In genomic region chr5:151503999-151504398, GRCh38 we compare ENCODE assay signal across 24 cellular contexts. TPM values are rescaled to one million over a fixed set of nuclear protein-coding genes. Genes with fewer than 3 reads are reported as not detected.
A peak's percentile ranks its signal among the peaks of the same experiment; 100 is the strongest.
DNase-seq lines count a peak whose midpoint lies in the region; ATAC-seq and TF ChIP-seq lines count a peak whose summit lies in the region.
"Had no signal": no experiment of that assay in that cellular context is flagged by ENCODE, and none has a peak within 500 bp of the region (broad histone marks: within the 10 kb centered on the region; RNA-seq: fewer than 3 reads in every experiment).

No MANE protein-coding gene starts in this region.

- H2BK120ac ChIP-seq in mesendoderm (ENCODE audit: low read depth, low read length) = no peak overlapping the region

- no peaks in the 10 kb centered on the region for H4K20me1 ChIP-seq in mammary epithelial cell (ENCODE audit: insufficient read depth, low read length)

- H3K9me3 Mint-ChIP-seq in MCF 10A (ENCODE audit: unreplicated experiment) = no peaks in the 10 kb centered on the region
- H3K9me3 Mint-ChIP-seq: H9 had no signal

- POLR2A ChIA-PET in MCF 10A (lab: Yijun Ruan, JAX) (interaction anchor here (0.6 kb wide), 1 partner anchor 228 kb away, joined by 3 read pairs; no protein-coding TSS in a partner anchor), RWPE1 (lab: Yijun Ruan, JAX; ENCODE audit: low non-redundant PET) (no interaction called here)

- no peaks in the 10 kb centered on the region for H3K79me2 ChIP-seq in mammary epithelial cell (ENCODE audit: insufficient read depth, low read length)
- H3K79me2 ChIP-seq in mesendoderm (ENCODE audit: control insufficient read depth, insufficient read depth, low read length) = no peaks in the 10 kb centered on the region

- no peak overlapping the region for H3K4me3 Mint-ChIP-seq in MCF 10A (ENCODE audit: unreplicated experiment)
- H3K4me3 Mint-ChIP-seq: H9 had no signal

- no peak for DNase-seq in MCF 10A (ENCODE audit: unreplicated experiment)
- no peak for DNase-seq in mammary epithelial cell
- no peak for DNase-seq in RWPE1 (ENCODE audit: low spot score)
- no peak for DNase-seq in globus pallidus (ENCODE audit: low spot score)
- DNase-seq in mesendoderm = no peak
- DNase-seq in NCI-H1417 (lab: John Stamatoyannopoulos, UW) = no peak
- DNase-seq: 8988T; DMS53; GF-D8; H9; NCI-H1092; NCI-H1436 treated with DMSO at 0.1 percent for 48 hours; NCI-H1930; NCI-H226; NCI-H510A treated with DMSO at 0.1 percent for 48 hours; NCI-H748 treated with DMSO at 0.1 percent for 48 hours; NK-92 treated with Interleukin-12 subunit alpha and Interleukin-12 subunit beta, amount 100 ng/mL, for 24 hours had no signal

- H3K4ac ChIP-seq in mesendoderm (ENCODE audit: low read depth, low read length) = no peak overlapping the region

- H2BK5ac ChIP-seq in mesendoderm (ENCODE audit: low read length) = no peak overlapping the region

- peak overlapping the region; percentile 33 for H3K27ac Mint-ChIP-seq in MCF 10A (ENCODE audit: low read depth, unreplicated experiment)
- H3K27ac Mint-ChIP-seq: H9 had no signal

- H3K79me1 ChIP-seq in mesendoderm (ENCODE audit: low read length) = no peaks in the 10 kb centered on the region

- H3K4me2 ChIP-seq in mammary epithelial cell (ENCODE audit: insufficient read depth, low read depth, low read length) (no peak overlapping the region), mesendoderm (ENCODE audit: low read length) (no peak overlapping the region)

- BruUV-seq in MCF 10A (replicated peaks; lab: Mats Ljungman, UMichigan) (no TSS peak), mammary epithelial cell (replicated peaks; lab: Mats Ljungman, UMichigan) (no TSS peak)

- no peaks in the 10 kb centered on the region for H3K4me1 Mint-ChIP-seq in MCF 10A (ENCODE audit: insufficient read depth, unreplicated experiment)

- no peak overlapping the region for H3K27ac ChIP-seq in mammary epithelial cell (ENCODE audit: insufficient read depth, low read depth, low read length)
- H3K27ac ChIP-seq in RWPE1 = peak overlapping the region; percentile 69
- no peak overlapping the region for H3K27ac ChIP-seq in mesendoderm (ENCODE audit: low read depth, low read length)
- H3K27ac ChIP-seq: C4-2B, HL-60 had no signal

- H3K18ac ChIP-seq in mesendoderm (ENCODE audit: low read length) = no peak overlapping the region

- no peak overlapping the region for H2AFZ ChIP-seq in mammary epithelial cell (ENCODE audit: low read depth, low read length)

- H3K36me3 ChIP-seq in mammary epithelial cell (ENCODE audit: insufficient read depth, low read length) (peaks cover 30% of the 10 kb centered on the region), mesendoderm (ENCODE audit: control insufficient read depth, insufficient read depth, low read length) (no peaks in the 10 kb centered on the region)

- in situ Hi-C loops in mammary epithelial cell (cut with MboI; ENCODE audit: low sequenced_read_pairs in 2 of 2) = loop anchor here in 1 of 2 donors (5.0 kb wide), 1 partner anchor 57 kb away; the partner anchor contains the start of gene SLC36A1

- no peak overlapping the region for H4K5ac ChIP-seq in mesendoderm (ENCODE audit: low read length)

- 72% methylated on average over 4 of the region's 4 CpGs for WGBS in mammary epithelial cell (ENCODE audit: low coverage, missing lambda C conversion rate)
- WGBS in mesendoderm (ENCODE audit: extremely low coverage, insufficient coverage, low lambda C conversion rate) = no CpG with 5 or more reads among the region's 4 CpGs

- peaks cover 5% of the 10 kb centered on the region for H3K4me1 ChIP-seq in mammary epithelial cell (ENCODE audit: insufficient read depth, low read length)
- no peaks in the 10 kb centered on the region for H3K4me1 ChIP-seq in mesendoderm (ENCODE audit: control insufficient read depth, low read depth, low read length)

- H3K4me3 ChIP-seq in mammary epithelial cell (replicated peaks in 1 of 3; ENCODE audit: insufficient read depth in 1 of 3, low read depth in 2 of 3, low read length in 3 of 3) (no peak overlapping the region), mesendoderm (ENCODE audit: low read length) (no peak overlapping the region)
- H3K4me3 ChIP-seq: K562 had no signal

- H3K56ac ChIP-seq in mesendoderm (ENCODE audit: low read length) = no peak overlapping the region

- H2BK15ac ChIP-seq in mesendoderm (replicated peaks; ENCODE audit: low read depth) = no peak overlapping the region

- no peak overlapping the region for H2AK5ac ChIP-seq in mesendoderm (ENCODE audit: low read length)

- H3K27me3 ChIP-seq in mammary epithelial cell (ENCODE audit: insufficient read depth, low read length) = no peaks in the 10 kb centered on the region
- no peaks in the 10 kb centered on the region for H3K27me3 ChIP-seq in mesendoderm (ENCODE audit: insufficient read depth, low read length, poor library complexity)

- H3K36me3 Mint-ChIP-seq in MCF 10A (ENCODE audit: insufficient read depth, unreplicated experiment) = peaks cover 20% of the 10 kb centered on the region

- no peak overlapping the region for H3K23ac ChIP-seq in mesendoderm (ENCODE audit: low read length)

- CTCF ChIA-PET in MCF 10A (lab: Yijun Ruan, JAX) (interaction anchor here (0.5 to 6.4 kb wide), 10 partner anchors 14 to 269 kb away, joined by 3 to 71 read pairs (median 4); partner anchors contain the start of gene SLC36A1), mammary epithelial cell (lab: Charles Lee; ENCODE audit: low non-redundant PET) (no interaction called here), RWPE1 (lab: Yijun Ruan, JAX) (no interaction called here)

- H3K27me3 Mint-ChIP-seq in MCF 10A (ENCODE audit: insufficient read depth, unreplicated experiment) = no peaks in the 10 kb centered on the region

- intact Hi-C loops in MCF 10A (cut with micrococcal nuclease) (no loop called here), mammary epithelial cell (cut with micrococcal nuclease) (no loop called here)

- no peaks in the 10 kb centered on the region for H3K9me3 ChIP-seq in mammary epithelial cell (replicated peaks; ENCODE audit: insufficient read depth, low read length)

- peak; percentile 45 for ATAC-seq in HG02610 (IDR thresholded peaks at IDR 0.05; ENCODE audit: unreplicated experiment)
- no peak for ATAC-seq in GM18498 (IDR thresholded peaks at IDR 0.05; ENCODE audit: unreplicated experiment)
- ATAC-seq: HepG2, K562, SK-N-SH treated with all-trans-retinoic acid at 6 μM for 48 hours had no signal

- H4K8ac ChIP-seq in mesendoderm (ENCODE audit: low read depth, low read length) = no peak overlapping the region

- no peak for TF ChIP-seq CTCF in MCF 10A (IDR thresholded peaks at IDR 0.05; ENCODE audit: unreplicated experiment)
- no peak for TF ChIP-seq CTCF in mammary epithelial cell (conservative IDR thresholded peaks at IDR 0.05 in 1 of 2, IDR thresholded peaks at IDR 0.05 in 1 of 2; ENCODE audit: extremely low read depth in 1 of 2, insufficient read depth in 1 of 2, low read depth in 1 of 2, low read length in 2 of 2)
- no peak for TF ChIP-seq CTCF in RWPE1 (conservative IDR thresholded peaks at IDR 0.05; ENCODE audit: low read depth)

- dilution Hi-C loops in mammary epithelial cell (cut with HindIII; ENCODE audit: low sequenced_read_pairs) = no loop called here

- no peak overlapping the region for H3K9ac ChIP-seq in mammary epithelial cell (ENCODE audit: insufficient read depth, low read length)
- no peak overlapping the region for H3K9ac ChIP-seq in mesendoderm (ENCODE audit: low read length)

RNA-seq across cellular contexts. Expression of gene SLC36A1, which starts 56.6 kb away (rescaled TPM):
- total RNA-seq in MCF 10A (2022) (10.4 and 16.2 TPM in 2 replicates), mammary epithelial cell (10 to 100 TPM in 1 of 2 donors, 1 to 10 TPM in 1; 9.7 to 11.0 TPM)
- polyA plus RNA-seq in mammary epithelial cell = 11.7 TPM
- 41.5 TPM for polyA minus RNA-seq in mammary epithelial cell
- 5.1 TPM for polyA plus RNA-seq in mesendoderm (2013, experiment 1 of 2)
- polyA plus RNA-seq in mesendoderm (2013, experiment 2 of 2) = 6.9 TPM
